ENCODE assay signal across 14 cellular contexts in genomic region chr5:56429110-56429561, GRCh38.
DNase-seq lines count a peak whose midpoint lies in the region; ATAC-seq, FAIRE-seq and TF ChIP-seq lines count a peak whose summit lies in the region.
"Had no signal": no experiment of that assay in that cellular context is flagged by ENCODE, and none has a peak within 500 bp of the region (broad histone marks: within the 10 kb centered on the region; RNA-seq: fewer than 3 reads in every experiment).

No MANE protein-coding gene starts in this region.

- H3K27me3 ChIP-seq in mesenchymal stem cell (ENCODE audit: control insufficient read depth in 1 of 2, insufficient read depth in 1 of 2, low read length in 2 of 2) = no peaks in the 10 kb centered on the region
- H3K27me3 ChIP-seq: SJSA1 had no signal

- peak overlapping the region; percentile 73 for H4K8ac ChIP-seq in mesenchymal stem cell (ENCODE audit: low read length)

- no peak overlapping the region for H4K91ac ChIP-seq in mesenchymal stem cell (ENCODE audit: low read length)

- H3K14ac ChIP-seq in mesenchymal stem cell (ENCODE audit: low read length in 2 of 2) = peak overlapping the region in 1 of 2 experiments; percentile 19

- no peak overlapping the region for H3K4me2 ChIP-seq in mesenchymal stem cell (ENCODE audit: low read length, poor library complexity, severe bottlenecking)

- ATAC-seq in Right ventricle myocardium inferior (peak; percentile 60), HG02970 (IDR thresholded peaks at IDR 0.05; ENCODE audit: low FRiP score, unreplicated experiment) (no peak)
- ATAC-seq: activated naive CD8-positive, alpha-beta T cell treated with anti-CD3 and anti-CD28 coated beads, Interleukin-2, amount 50 U/mL, for 24 hours; activated T-cell treated with anti-CD3 and anti-CD28 coated beads, Interleukin-2, amount 50 U/mL, for 4 hours had no signal

- no peak overlapping the region for H2AK5ac ChIP-seq in mesenchymal stem cell (ENCODE audit: low read length, severe bottlenecking)

- H3K4ac ChIP-seq in mesenchymal stem cell (ENCODE audit: low read depth in 1 of 2, low read length in 2 of 2) = peak overlapping the region in 1 of 2 experiments; percentile 40

- DNase-seq in Right ventricle myocardium inferior (ENCODE audit: missing footprints) = no peak
- no peak for DNase-seq in cardiac septum (ENCODE audit: low spot score)
- peak; percentile 55 for DNase-seq in choroid plexus epithelial cell (ENCODE audit: low read depth)
- DNase-seq in mesenchymal stem cell = peak; percentile 33
- no peak for DNase-seq in NCI-H774 (lab: John Stamatoyannopoulos, UW)
- DNase-seq in inferior parietal cortex (ENCODE audit: extremely low spot score) = no peak
- no peak for DNase-seq in RCC 7860 (ENCODE audit: low spot score)
- DNase-seq: activated naive CD8-positive, alpha-beta T cell treated with anti-CD3 and anti-CD28 coated beads, Interleukin-2, amount 50 U/mL, for 24 hours; activated T-cell treated with anti-CD3 and anti-CD28 coated beads, Interleukin-2, amount 50 U/mL, for 4 hours had no signal

- no peak overlapping the region for H3K27ac ChIP-seq in mesenchymal stem cell (ENCODE audit: low read length, poor library complexity, severe bottlenecking)
- H3K27ac ChIP-seq: SJSA1, thoracic aorta had no signal

- H3K9ac ChIP-seq in mesenchymal stem cell (ENCODE audit: low read length) = no peak overlapping the region

- no peak overlapping the region for H2BK120ac ChIP-seq in mesenchymal stem cell (ENCODE audit: low read depth, low read length)

- 80% methylated on average over 6 of the region's 6 CpGs for WGBS in mesenchymal stem cell

- H3K4me1 ChIP-seq in mesenchymal stem cell (ENCODE audit: control insufficient read depth, insufficient read depth, low read depth, low read length) = no peaks in the 10 kb centered on the region

- peak overlapping the region; percentile 25 to 61 for H2BK12ac ChIP-seq in mesenchymal stem cell (ENCODE audit: low read length in 2 of 2)

- H2AFZ ChIP-seq in mesenchymal stem cell (ENCODE audit: low read depth, low read length) = no peak overlapping the region

- no peaks in the 10 kb centered on the region for H3K79me1 ChIP-seq in mesenchymal stem cell (replicated peaks; ENCODE audit: low read length, poor library complexity, severe bottlenecking)

- H3K4me3 ChIP-seq in choroid plexus epithelial cell (ENCODE audit: low read depth, low read length) = no peak overlapping the region
- H3K4me3 ChIP-seq in mesenchymal stem cell (ENCODE audit: insufficient read depth in 1 of 2, low read depth in 1 of 2, low read length in 2 of 2) = no peak overlapping the region
- H3K4me3 ChIP-seq: SJSA1, thoracic aorta had no signal

- H3K9me3 ChIP-seq in mesenchymal stem cell (ENCODE audit: control insufficient read depth, low read length) = no peaks in the 10 kb centered on the region
- H3K9me3 ChIP-seq: SJSA1, thoracic aorta had no signal

- intact Hi-C loops in Right ventricle myocardium inferior (cut with DNase I) (no loop called here), cardiac septum (cut with DNase I) (no loop called here)

- H3K36me3 ChIP-seq in mesenchymal stem cell (ENCODE audit: control insufficient read depth in 1 of 2, insufficient read depth in 2 of 2, low read depth in 1 of 2, low read length in 2 of 2) = no peaks in the 10 kb centered on the region
- H3K36me3 ChIP-seq: SJSA1, thoracic aorta had no signal

- no peak overlapping the region for H3K23ac ChIP-seq in mesenchymal stem cell (ENCODE audit: low read length in 2 of 2)

- TF ChIP-seq CTCF in choroid plexus epithelial cell (conservative IDR thresholded peaks at IDR 0.05; ENCODE audit: low read depth, low read length) = no peak

- no peak overlapping the region for H2BK15ac ChIP-seq in mesenchymal stem cell (ENCODE audit: low read depth, poor library complexity, severe bottlenecking)

- H2BK5ac ChIP-seq in mesenchymal stem cell (ENCODE audit: low read depth, low read length, poor library complexity, severe bottlenecking) = no peak overlapping the region

- peak overlapping the region in 1 of 2 experiments; percentile 28 for H3K18ac ChIP-seq in mesenchymal stem cell (ENCODE audit: low read depth in 1 of 2, low read length in 2 of 2)

- FAIRE-seq in RCC 7860 (lab: Jason Lieb, UNC) = no peak
- FAIRE-seq: GM12892, keratinocyte had no signal

Comparison
In these comparisons a context has a peak if more than half of its experiments do, and no peak if none do; other contexts are left out.
1. DNase-seq: peak in choroid plexus epithelial cell (single experiment) and mesenchymal stem cell (single experiment); none in Right ventricle myocardium inferior (single experiment), cardiac septum (single experiment), NCI-H774 (single experiment), inferior parietal cortex (single experiment) and RCC 7860 (single experiment).